1 cellular context compared by ENCODE assay signal in genomic region chr4:102438873-102439614, GRCh38.
TF ChIP-seq lines count a peak whose summit lies in the region.

No MANE protein-coding gene starts in this region.

TF ChIP-seq in HepG2, 621 proteins besides CTCF, POLR2A, EP300 and RAD21 (continued from another document):
- no peak for TF ChIP-seq NFAT5 (CRISPR knock-in tag; IDR thresholded peaks at IDR 0.05)
- TF ChIP-seq SOX5 (CRISPR knock-in tag; IDR thresholded peaks at IDR 0.05; ENCODE audit: borderline replicate concordance) = peak; percentile 69; the same call in 1 of the 2 replicates
- TF ChIP-seq TFE3 (CRISPR knock-in tag; IDR thresholded peaks at IDR 0.05) = 0 out of 2 replicates have a peak, but pooled peaks have one; percentile 16
- TF ChIP-seq HOMEZ (CRISPR knock-in tag; IDR thresholded peaks at IDR 0.05; ENCODE audit: low read depth) = peak; percentile 26; the same call in 1 of the 2 replicates
- TF ChIP-seq CREBL2 (CRISPR knock-in tag; IDR thresholded peaks at IDR 0.05; ENCODE audit: borderline replicate concordance) = no peak
- peak; percentile 43; the same call in 1 of the 2 replicates for TF ChIP-seq FOXP1 (IDR thresholded peaks at IDR 0.05)
- TF ChIP-seq FOXP1 (CRISPR knock-in tag; IDR thresholded peaks at IDR 0.05) = peak; percentile 84
- TF ChIP-seq RELA (CRISPR knock-in tag; IDR thresholded peaks at IDR 0.05) = peak; percentile 26; the same call in 1 of the 2 replicates
- no peak for TF ChIP-seq ONECUT2 (CRISPR knock-in tag; IDR thresholded peaks at IDR 0.05)
- peak; percentile 89 for TF ChIP-seq CEBPB (IDR thresholded peaks at IDR 0.05; ENCODE audit: borderline replicate concordance, low read depth, low read length)
- TF ChIP-seq MAFF (IDR thresholded peaks at IDR 0.05; ENCODE audit: low read depth, low read length) = peak; percentile 82
- TF ChIP-seq ATF4 (CRISPR knock-in tag; IDR thresholded peaks at IDR 0.05) = peak in 1 of 2 experiments; percentile 41; a peak in 2 of 4 replicates
- TF ChIP-seq FOXP4 (CRISPR knock-in tag; IDR thresholded peaks at IDR 0.05) = peak; percentile 56; the same call in 1 of the 2 replicates
- peak; percentile 52; the same call in 1 of the 2 replicates for TF ChIP-seq ARID5B (CRISPR knock-in tag; IDR thresholded peaks at IDR 0.05)
- no peak for TF ChIP-seq ZNF563 (CRISPR knock-in tag; IDR thresholded peaks at IDR 0.05)
- TF ChIP-seq CREB1 (IDR thresholded peaks at IDR 0.05) = no peak
- TF ChIP-seq CREB1 (CRISPR knock-in tag; IDR thresholded peaks at IDR 0.05) = peak; percentile 50
- TF ChIP-seq TFAP4 (IDR thresholded peaks at IDR 0.05; ENCODE audit: borderline replicate concordance, low read depth) = peak; percentile 86
